Comparison of ENCODE assay signal across 8 cellular contexts in genomic region chrX:24149346-24150050, GRCh38. TPM values are rescaled to one million over a fixed set of nuclear protein-coding genes. Genes with fewer than 3 reads are reported as not detected.
DNase-seq lines count a peak whose midpoint lies in the region; ATAC-seq and TF ChIP-seq lines count a peak whose summit lies in the region.

Gene ZFX (plus strand): TSS chrX:24149729. CDS start chrX:24172743, 23,014 bp downstream.

- peak within 1 kb of the TSS; percentile 80; the same call in 1 of the 2 replicates for H2AFZ ChIP-seq in OCI-LY7 (ENCODE audit: low read length)

- peaks cover 3% of the 10 kb centered on the region for H3K27me3 Mint-ChIP-seq in nephron progenitor cell (ENCODE audit: low read depth, poor library complexity)

- H3K27ac ChIP-seq in 22Rv1 (peak within 1 kb of the TSS; percentile 95), OCI-LY7 (ENCODE audit: low read depth, low read length, poor library complexity, severe bottlenecking) (peak within 1 kb of the TSS; percentile 88), stomach smooth muscle (ENCODE audit: low read length) (peak within 1 kb of the TSS; percentile 91)

- no peaks in the 10 kb centered on the region for H3K9me2 ChIP-seq in OCI-LY7 (ENCODE audit: insufficient read depth, low read length)

- H3K4me3 Mint-ChIP-seq in nephron progenitor cell = peak within 1 kb of the TSS; percentile 98

- peaks cover 48% of the 10 kb centered on the region for H3K79me2 ChIP-seq in OCI-LY7 (ENCODE audit: insufficient read depth, low read depth, low read length)

- CTCF ChIA-PET in OCI-LY7 (lab: Charles Lee; ENCODE audit: unreplicated experiment) = no interaction called here

- no peaks in the 10 kb centered on the region for H3K9me3 Mint-ChIP-seq in nephron progenitor cell

- no peaks in the 10 kb centered on the region for H3K36me3 Mint-ChIP-seq in nephron progenitor cell (ENCODE audit: low read depth)

- H3K4me3 ChIP-seq in OCI-LY7 (ENCODE audit: low read depth, low read length, poor library complexity, severe bottlenecking) (peak within 1 kb of the TSS; percentile 75), fibroblast of pulmonary artery (replicated peaks; ENCODE audit: low read depth, low read length) (peak within 1 kb of the TSS; percentile 85), stomach smooth muscle (ENCODE audit: low read length in 2 of 2) (peak within 1 kb of the TSS; percentile 70 to 89)

- no peaks in the 10 kb centered on the region for H3K27me3 ChIP-seq in stomach smooth muscle (ENCODE audit: control insufficient read depth in 1 of 2, insufficient read depth in 2 of 2, low read length in 2 of 2)

- TF ChIP-seq CTCF in 22Rv1 (IDR thresholded peaks at IDR 0.05) = no peak
- no peak for TF ChIP-seq CTCF in OCI-LY7 (conservative IDR thresholded peaks at IDR 0.05; ENCODE audit: low read length)
- TF ChIP-seq CTCF in fibroblast of pulmonary artery (IDR thresholded peaks at IDR 0.05; ENCODE audit: low read length, missing control alignments) = no peak
- TF ChIP-seq CTCF in nephron progenitor cell (IDR thresholded peaks at IDR 0.05) = no peak

- peak within 1 kb of the TSS; percentile 91 for H3K4me2 ChIP-seq in OCI-LY7 (ENCODE audit: low read length)

- intact Hi-C loops in OCI-LY7 (cut with micrococcal nuclease; ENCODE audit: unreplicated experiment) = loop anchor here (1.0 to 10.0 kb wide), 5 partner anchors 69 to 543 kb away; partner anchors contain the start of genes APOO, CXorf58, KLHL15 and POLA1

- BruUV-seq in OCI-LY7 (replicated peaks; lab: Mats Ljungman, UMichigan) = no TSS peak

- peaks cover 81% of the 10 kb centered on the region for H3K4me1 Mint-ChIP-seq in nephron progenitor cell

- peaks cover 56% of the 10 kb centered on the region for H3K4me1 ChIP-seq in OCI-LY7 (ENCODE audit: insufficient read depth, low read length, poor library complexity, severe bottlenecking)
- H3K4me1 ChIP-seq in stomach smooth muscle (ENCODE audit: control insufficient read depth, insufficient read depth, low read length) = peaks cover 25% of the 10 kb centered on the region

- H4K20me1 ChIP-seq in OCI-LY7 (ENCODE audit: insufficient read depth, low read length) = no peaks in the 10 kb centered on the region

- peak; percentile 58 for DNase-seq in OCI-LY7 (ENCODE audit: low spot score)
- peak; percentile 25 to 58 for DNase-seq in activated T-helper 1 cell treated with anti-CD3 and anti-CD28 coated beads, Interleukin-2, amount 50 U/mL, for 16 hours (ENCODE audit: low read depth in 1 of 2, low spot score in 1 of 2)
- DNase-seq in fibroblast of pulmonary artery (ENCODE audit: low read depth) = peak; percentile 59
- DNase-seq in nephron progenitor cell = peak; percentile 64

- POLR2A ChIA-PET in OCI-LY7 (lab: Charles Lee) = no interaction called here

- peak; percentile 59 for TF ChIP-seq POLR2A in GM18505 (IDR thresholded peaks at IDR 0.05; ENCODE audit: borderline replicate concordance, extremely low read depth, insufficient read depth, insufficient read length)

- peak within 1 kb of the TSS; percentile 82 to 88 for H3K9ac ChIP-seq in stomach smooth muscle (ENCODE audit: low read length in 2 of 2)

- H3K27ac Mint-ChIP-seq in nephron progenitor cell = peak within 1 kb of the TSS; percentile 100

- H3K9me3 ChIP-seq in OCI-LY7 (ENCODE audit: low read length) (no peaks in the 10 kb centered on the region), stomach smooth muscle (ENCODE audit: control insufficient read depth in 2 of 2, low read length in 2 of 2) (no peaks in the 10 kb centered on the region)

- ATAC-seq in GM18505 (IDR thresholded peaks at IDR 0.05; ENCODE audit: unreplicated experiment) (peak; percentile 47), HG02970 (IDR thresholded peaks at IDR 0.05; ENCODE audit: low FRiP score, unreplicated experiment) (peak; percentile 43)

- peaks cover 34% of the 10 kb centered on the region; the same call in 1 of the 2 replicates for H3K36me3 ChIP-seq in OCI-LY7 (ENCODE audit: insufficient read depth, low read length)
- no peaks in the 10 kb centered on the region for H3K36me3 ChIP-seq in stomach smooth muscle (ENCODE audit: control insufficient read depth in 2 of 2, insufficient read depth in 2 of 2, low read length in 2 of 2)

RNA-seq across cellular contexts. Expression of gene ZFX, which starts in this region (rescaled TPM):
- total RNA-seq in OCI-LY7 (2014; rRNA removed; shearing (Covaris generic)) = 18.1 and 20.0 TPM in 2 replicates
- total RNA-seq in OCI-LY7 (2022) = 34.8 and 37.6 TPM in 2 replicates

Comparison
In these comparisons a context has a peak if more than half of its experiments do, and no peak if none do; other contexts are left out.
1. Peak in every context shown above with its lines: DNase-seq, ATAC-seq, H3K4me3 ChIP-seq and H3K27ac ChIP-seq.